In the genomic region with DNA sequence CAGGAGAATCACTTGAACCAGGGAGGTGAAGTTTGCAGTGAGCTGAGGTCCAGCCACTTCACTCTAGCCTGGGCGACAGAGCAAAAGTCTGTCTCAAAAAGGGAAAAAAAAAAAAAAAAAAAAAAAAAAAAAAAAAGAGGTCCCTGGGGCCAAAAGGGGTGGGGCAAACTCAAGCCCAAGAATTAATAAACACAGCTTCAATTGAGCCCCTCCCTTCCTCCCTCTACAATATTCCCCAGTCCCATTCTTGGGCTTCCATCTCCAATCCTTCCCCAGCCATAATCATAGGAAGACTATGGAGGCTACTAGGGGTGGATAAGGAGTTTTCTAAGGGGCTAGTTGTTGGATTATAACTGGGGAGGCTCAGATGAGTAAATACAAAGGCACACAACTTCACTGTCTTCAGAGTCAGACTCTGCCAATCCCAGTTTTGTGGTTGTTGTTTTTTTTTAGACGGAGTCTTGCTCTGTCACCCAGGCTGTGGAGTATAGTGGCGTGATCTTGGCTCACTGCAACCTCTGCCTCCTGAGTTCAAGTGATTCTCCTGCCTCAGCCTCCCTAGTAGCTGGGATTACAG, we compare ENCODE assay signal across 2 cellular contexts.
TF ChIP-seq lines count a peak whose summit lies in the region.

No MANE protein-coding gene starts in this region.

TF ChIP-seq in endothelial cell of umbilical vein, 7 proteins besides CTCF, POLR2A, EP300 and RAD21:
- TF ChIP-seq POLR2AphosphoS5 (IDR thresholded peaks at IDR 0.05; ENCODE audit: insufficient read depth, low read depth, low read length) = peak; percentile 18
- TF ChIP-seq MYC (IDR thresholded peaks at IDR 0.05; ENCODE audit: low read depth, low read length) = no peak

TF ChIP-seq in GM23338, 12 proteins besides CTCF, POLR2A, EP300 and RAD21:
- TF ChIP-seq, protein P1, sequence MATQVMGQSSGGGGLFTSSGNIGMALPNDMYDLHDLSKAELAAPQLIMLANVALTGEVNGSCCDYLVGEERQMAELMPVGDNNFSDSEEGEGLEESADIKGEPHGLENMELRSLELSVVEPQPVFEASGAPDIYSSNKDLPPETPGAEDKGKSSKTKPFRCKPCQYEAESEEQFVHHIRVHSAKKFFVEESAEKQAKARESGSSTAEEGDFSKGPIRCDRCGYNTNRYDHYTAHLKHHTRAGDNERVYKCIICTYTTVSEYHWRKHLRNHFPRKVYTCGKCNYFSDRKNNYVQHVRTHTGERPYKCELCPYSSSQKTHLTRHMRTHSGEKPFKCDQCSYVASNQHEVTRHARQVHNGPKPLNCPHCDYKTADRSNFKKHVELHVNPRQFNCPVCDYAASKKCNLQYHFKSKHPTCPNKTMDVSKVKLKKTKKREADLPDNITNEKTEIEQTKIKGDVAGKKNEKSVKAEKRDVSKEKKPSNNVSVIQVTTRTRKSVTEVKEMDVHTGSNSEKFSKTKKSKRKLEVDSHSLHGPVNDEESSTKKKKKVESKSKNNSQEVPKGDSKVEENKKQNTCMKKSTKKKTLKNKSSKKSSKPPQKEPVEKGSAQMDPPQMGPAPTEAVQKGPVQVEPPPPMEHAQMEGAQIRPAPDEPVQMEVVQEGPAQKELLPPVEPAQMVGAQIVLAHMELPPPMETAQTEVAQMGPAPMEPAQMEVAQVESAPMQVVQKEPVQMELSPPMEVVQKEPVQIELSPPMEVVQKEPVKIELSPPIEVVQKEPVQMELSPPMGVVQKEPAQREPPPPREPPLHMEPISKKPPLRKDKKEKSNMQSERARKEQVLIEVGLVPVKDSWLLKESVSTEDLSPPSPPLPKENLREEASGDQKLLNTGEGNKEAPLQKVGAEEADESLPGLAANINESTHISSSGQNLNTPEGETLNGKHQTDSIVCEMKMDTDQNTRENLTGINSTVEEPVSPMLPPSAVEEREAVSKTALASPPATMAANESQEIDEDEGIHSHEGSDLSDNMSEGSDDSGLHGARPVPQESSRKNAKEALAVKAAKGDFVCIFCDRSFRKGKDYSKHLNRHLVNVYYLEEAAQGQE (IDR thresholded peaks at IDR 0.05; ENCODE audit: unreplicated experiment) = no peak
- TF ChIP-seq JUNB (IDR thresholded peaks at IDR 0.05; ENCODE audit: unreplicated experiment) (no peak), EZH2 (IDR thresholded peaks at IDR 0.05; ENCODE audit: low read depth, unreplicated experiment) (no peak), CREB1 (CRISPR knock-in tag; IDR thresholded peaks at IDR 0.05; ENCODE audit: low read depth) (no peak), STAT1 (IDR thresholded peaks at IDR 0.05; ENCODE audit: unreplicated experiment) (no peak), ZNF331 (CRISPR knock-in tag; IDR thresholded peaks at IDR 0.05; ENCODE audit: low read depth) (no peak), EZH2phosphoT487 (IDR thresholded peaks at IDR 0.05; ENCODE audit: unreplicated experiment) (no peak), NANOG (IDR thresholded peaks at IDR 0.05; ENCODE audit: borderline replicate concordance) (no peak), POLR2AphosphoS5 (IDR thresholded peaks at IDR 0.05; ENCODE audit: low read depth) (no peak), ZNF114 (CRISPR knock-in tag; IDR thresholded peaks at IDR 0.05) (no peak)
- TF ChIP-seq, protein P2, sequence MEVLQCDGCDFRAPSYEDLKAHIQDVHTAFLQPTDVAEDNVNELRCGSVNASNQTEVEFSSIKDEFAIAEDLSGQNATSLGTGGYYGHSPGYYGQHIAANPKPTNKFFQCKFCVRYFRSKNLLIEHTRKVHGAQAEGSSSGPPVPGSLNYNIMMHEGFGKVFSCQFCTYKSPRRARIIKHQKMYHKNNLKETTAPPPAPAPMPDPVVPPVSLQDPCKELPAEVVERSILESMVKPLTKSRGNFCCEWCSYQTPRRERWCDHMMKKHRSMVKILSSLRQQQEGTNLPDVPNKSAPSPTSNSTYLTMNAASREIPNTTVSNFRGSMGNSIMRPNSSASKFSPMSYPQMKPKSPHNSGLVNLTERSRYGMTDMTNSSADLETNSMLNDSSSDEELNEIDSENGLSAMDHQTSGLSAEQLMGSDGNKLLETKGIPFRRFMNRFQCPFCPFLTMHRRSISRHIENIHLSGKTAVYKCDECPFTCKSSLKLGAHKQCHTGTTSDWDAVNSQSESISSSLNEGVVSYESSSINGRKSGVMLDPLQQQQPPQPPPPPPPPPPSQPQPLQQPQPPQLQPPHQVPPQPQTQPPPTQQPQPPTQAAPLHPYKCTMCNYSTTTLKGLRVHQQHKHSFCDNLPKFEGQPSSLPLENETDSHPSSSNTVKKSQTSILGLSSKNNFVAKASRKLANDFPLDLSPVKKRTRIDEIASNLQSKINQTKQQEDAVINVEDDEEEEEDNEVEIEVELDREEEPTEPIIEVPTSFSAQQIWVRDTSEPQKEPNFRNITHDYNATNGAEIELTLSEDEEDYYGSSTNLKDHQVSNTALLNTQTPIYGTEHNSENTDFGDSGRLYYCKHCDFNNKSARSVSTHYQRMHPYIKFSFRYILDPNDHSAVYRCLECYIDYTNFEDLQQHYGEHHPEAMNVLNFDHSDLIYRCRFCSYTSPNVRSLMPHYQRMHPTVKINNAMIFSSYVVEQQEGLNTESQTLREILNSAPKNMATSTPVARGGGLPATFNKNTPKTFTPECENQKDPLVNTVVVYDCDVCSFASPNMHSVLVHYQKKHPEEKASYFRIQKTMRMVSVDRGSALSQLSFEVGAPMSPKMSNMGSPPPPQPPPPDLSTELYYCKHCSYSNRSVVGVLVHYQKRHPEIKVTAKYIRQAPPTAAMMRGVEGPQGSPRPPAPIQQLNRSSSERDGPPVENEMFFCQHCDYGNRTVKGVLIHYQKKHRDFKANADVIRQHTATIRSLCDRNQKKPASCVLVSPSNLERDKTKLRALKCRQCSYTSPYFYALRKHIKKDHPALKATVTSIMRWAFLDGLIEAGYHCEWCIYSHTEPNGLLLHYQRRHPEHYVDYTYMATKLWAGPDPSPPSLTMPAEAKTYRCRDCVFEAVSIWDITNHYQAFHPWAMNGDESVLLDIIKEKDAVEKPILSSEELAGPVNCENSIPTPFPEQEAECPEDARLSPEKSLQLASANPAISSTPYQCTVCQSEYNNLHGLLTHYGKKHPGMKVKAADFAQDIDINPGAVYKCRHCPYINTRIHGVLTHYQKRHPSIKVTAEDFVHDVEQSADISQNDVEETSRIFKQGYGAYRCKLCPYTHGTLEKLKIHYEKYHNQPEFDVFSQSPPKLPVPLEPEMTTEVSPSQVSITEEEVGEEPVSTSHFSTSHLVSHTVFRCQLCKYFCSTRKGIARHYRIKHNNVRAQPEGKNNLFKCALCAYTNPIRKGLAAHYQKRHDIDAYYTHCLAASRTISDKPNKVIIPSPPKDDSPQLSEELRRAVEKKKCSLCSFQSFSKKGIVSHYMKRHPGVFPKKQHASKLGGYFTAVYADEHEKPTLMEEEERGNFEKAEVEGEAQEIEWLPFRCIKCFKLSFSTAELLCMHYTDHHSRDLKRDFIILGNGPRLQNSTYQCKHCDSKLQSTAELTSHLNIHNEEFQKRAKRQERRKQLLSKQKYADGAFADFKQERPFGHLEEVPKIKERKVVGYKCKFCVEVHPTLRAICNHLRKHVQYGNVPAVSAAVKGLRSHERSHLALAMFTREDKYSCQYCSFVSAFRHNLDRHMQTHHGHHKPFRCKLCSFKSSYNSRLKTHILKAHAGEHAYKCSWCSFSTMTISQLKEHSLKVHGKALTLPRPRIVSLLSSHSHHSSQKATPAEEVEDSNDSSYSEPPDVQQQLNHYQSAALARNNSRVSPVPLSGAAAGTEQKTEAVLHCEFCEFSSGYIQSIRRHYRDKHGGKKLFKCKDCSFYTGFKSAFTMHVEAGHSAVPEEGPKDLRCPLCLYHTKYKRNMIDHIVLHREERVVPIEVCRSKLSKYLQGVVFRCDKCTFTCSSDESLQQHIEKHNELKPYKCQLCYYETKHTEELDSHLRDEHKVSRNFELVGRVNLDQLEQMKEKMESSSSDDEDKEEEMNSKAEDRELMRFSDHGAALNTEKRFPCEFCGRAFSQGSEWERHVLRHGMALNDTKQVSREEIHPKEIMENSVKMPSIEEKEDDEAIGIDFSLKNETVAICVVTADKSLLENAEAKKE (CRISPR knock-in tag; IDR thresholded peaks at IDR 0.05) = no peak
- TF ChIP-seq, protein P3, sequence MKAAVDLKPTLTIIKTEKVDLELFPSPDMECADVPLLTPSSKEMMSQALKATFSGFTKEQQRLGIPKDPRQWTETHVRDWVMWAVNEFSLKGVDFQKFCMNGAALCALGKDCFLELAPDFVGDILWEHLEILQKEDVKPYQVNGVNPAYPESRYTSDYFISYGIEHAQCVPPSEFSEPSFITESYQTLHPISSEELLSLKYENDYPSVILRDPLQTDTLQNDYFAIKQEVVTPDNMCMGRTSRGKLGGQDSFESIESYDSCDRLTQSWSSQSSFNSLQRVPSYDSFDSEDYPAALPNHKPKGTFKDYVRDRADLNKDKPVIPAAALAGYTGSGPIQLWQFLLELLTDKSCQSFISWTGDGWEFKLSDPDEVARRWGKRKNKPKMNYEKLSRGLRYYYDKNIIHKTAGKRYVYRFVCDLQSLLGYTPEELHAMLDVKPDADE (IDR thresholded peaks at IDR 0.05) = no peak
